Comparison of ENCODE assay signal across 8 cellular contexts in the genomic region with DNA sequence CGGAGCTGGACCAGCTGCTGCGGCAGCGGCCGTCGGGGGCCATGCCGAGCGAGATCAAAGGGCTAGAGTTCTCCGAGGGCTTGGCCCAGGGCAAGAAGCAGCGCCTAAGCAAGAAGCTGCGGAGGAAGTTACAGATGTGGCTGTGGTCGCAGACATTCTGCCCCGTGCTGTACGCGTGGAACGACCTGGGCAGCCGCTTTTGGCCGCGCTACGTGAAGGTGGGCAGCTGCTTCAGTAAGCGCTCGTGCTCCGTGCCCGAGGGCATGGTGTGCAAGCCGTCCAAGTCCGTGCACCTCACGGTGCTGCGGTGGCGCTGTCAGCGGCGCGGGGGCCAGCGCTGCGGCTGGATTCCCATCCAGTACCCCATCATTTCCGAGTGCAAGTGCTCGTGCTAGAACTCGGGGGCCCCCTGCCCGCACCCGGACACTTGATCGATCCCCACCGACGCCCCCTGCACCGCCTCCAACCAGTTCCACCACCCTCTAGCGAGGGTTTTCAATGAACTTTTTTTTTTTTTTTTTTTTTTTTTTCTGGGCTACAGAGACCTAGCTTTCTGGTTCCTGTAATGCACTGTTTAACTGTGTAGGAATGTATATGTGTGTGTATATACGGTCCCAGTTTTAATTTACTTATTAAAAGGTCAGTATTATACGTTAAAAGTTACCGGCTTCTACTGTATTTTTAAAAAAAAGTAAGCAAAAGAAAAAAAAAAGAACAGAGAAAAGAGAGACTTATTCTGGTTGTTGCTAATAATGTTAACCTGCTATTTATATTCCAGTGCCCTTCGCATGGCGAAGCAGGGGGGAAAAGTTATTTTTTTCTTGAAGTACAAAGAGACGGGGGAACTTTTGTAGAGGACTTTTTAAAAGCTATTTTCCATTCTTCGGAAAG. TPM values are rescaled to one million over a fixed set of nuclear protein-coding genes. Genes with fewer than 3 reads are reported as not detected.
DNase-seq lines count a peak whose midpoint lies in the region; ATAC-seq, FAIRE-seq and TF ChIP-seq lines count a peak whose summit lies in the region.

No MANE protein-coding gene starts in this region.

- peaks cover 13 to 19% of the 10 kb centered on the region in 2 experiments for H3K27me3 ChIP-seq in GM12878 (replicated peaks in 1 of 2; ENCODE audit: control insufficient read depth in 2 of 2, insufficient read depth in 2 of 2, low read length in 1 of 2)
- H3K27me3 ChIP-seq in thymus (ENCODE audit: control insufficient read depth, insufficient read depth) = peaks cover 58% of the 10 kb centered on the region

- ATAC-seq in Right ventricle myocardium superior (ENCODE audit: poor library complexity) (peak; percentile 1), Right ventricle myocardium inferior (no peak), GM12878 (peak; percentile 15; the same call in 1 of the 3 replicates), HG02938 (IDR thresholded peaks at IDR 0.05; ENCODE audit: unreplicated experiment) (no peak)

- peak overlapping the region; percentile 89 for H3K27ac ChIP-seq in RWPE1
- no peak overlapping the region for H3K27ac ChIP-seq in GM12878 (ENCODE audit: control insufficient read depth, insufficient read depth)
- no peak overlapping the region for H3K27ac ChIP-seq in thymus (ENCODE audit: low read depth)

- CTCF ChIA-PET in RWPE1 (lab: Yijun Ruan, JAX) = interaction anchor here (0.5 to 5.6 kb wide), 7 partner anchors 60 to 1827 kb away, joined by 3 to 69 read pairs (median 4); no protein-coding TSS in a partner anchor
- CTCF ChIA-PET in GM12878 (lab: Yijun Ruan, JAX) = interaction anchor here (0.6 to 6.0 kb wide), 2 partner anchors 59 to 122 kb away, joined by 3 to 57 read pairs; no protein-coding TSS in a partner anchor

- TF ChIP-seq CTCF in RWPE1 (conservative IDR thresholded peaks at IDR 0.05; ENCODE audit: low read depth) = peak; percentile 20; the same call in 1 of the 2 replicates
- no peak for TF ChIP-seq CTCF in GM12878 (IDR thresholded peaks at IDR 0.05 in 2 of 3, conservative IDR thresholded peaks at IDR 0.05 in 1 of 3; ENCODE audit: control insufficient read depth in 2 of 3, extremely low read depth in 1 of 3, insufficient read depth in 1 of 3, low read depth in 3 of 3, low read length in 3 of 3)
- no peak for TF ChIP-seq CTCF in lower leg skin (IDR thresholded peaks at IDR 0.05)

- 5% methylated on average over 50 of the region's 50 CpGs for WGBS in GM12878 (ENCODE audit: insufficient coverage, insufficient replicate concordance, low lambda C conversion rate, missing lambda C conversion rate)
- 2% methylated on average over 22 to 49 of the region's 50 CpGs for WGBS in lower leg skin, 2 donors
- WGBS in thymus = under 1% methylated on average over 50 of the region's 50 CpGs

- H3K4me3 ChIP-seq in GM12878 (no peak overlapping the region), lower leg skin (ENCODE audit: low read depth, poor library complexity, severe bottlenecking) (peak overlapping the region; percentile 27), thymus (ENCODE audit: low read length) (peak overlapping the region; percentile 54)

- SMC1A ChIA-PET in GM12878 (lab: Charles Lee; ENCODE audit: uncharacterized antibody, unreplicated experiment) = interaction anchor here (1.0 to 1.5 kb wide), 2 partner anchors 12 to 121 kb away, joined by 3 to 4 read pairs; no protein-coding TSS in a partner anchor

- H3K4me2 ChIP-seq in GM12878 (ENCODE audit: control insufficient read depth, insufficient read depth) = no peak overlapping the region; the same call in 1 of the 2 replicates

- H3K4me1 ChIP-seq in GM12878 (ENCODE audit: control insufficient read depth, insufficient read depth, low read length) (no peaks in the 10 kb centered on the region), thymus (ENCODE audit: control insufficient read depth, insufficient read depth, low read length) (peaks cover 6% of the 10 kb centered on the region)

- FAIRE-seq in GM12878 (lab: Jason Lieb, UNC) = no peak

- TF ChIP-seq POLR2A in GM12878 (IDR thresholded peaks at IDR 0.05; ENCODE audit: low read depth, low read length) (no peak), lower leg skin (IDR thresholded peaks at IDR 0.05) (no peak)

- no peak overlapping the region for H2AFZ ChIP-seq in GM12878 (ENCODE audit: control insufficient read depth, low read depth, low read length)

- no peaks in the 10 kb centered on the region for H3K36me3 ChIP-seq in GM12878 (ENCODE audit: control insufficient read depth in 2 of 2, insufficient read depth in 2 of 2, low read length in 1 of 2)
- H3K36me3 ChIP-seq in thymus (ENCODE audit: control insufficient read depth, insufficient read depth) = no peaks in the 10 kb centered on the region

- no peaks in the 10 kb centered on the region for H3K9me3 ChIP-seq in GM12878 (replicated peaks; ENCODE audit: control insufficient read depth, insufficient read depth, low read length)
- no peaks in the 10 kb centered on the region for H3K9me3 ChIP-seq in thymus (ENCODE audit: control insufficient read depth)

- intact Hi-C loops in Right ventricle myocardium superior (cut with DNase I) = loop anchor here (5.0 kb wide), 1 partner anchor 123 kb away; no protein-coding TSS in a partner anchor
- intact Hi-C loops in Right ventricle myocardium inferior (cut with DNase I) = no loop called here
- intact Hi-C loops in GM12878 (cut with micrococcal nuclease; ENCODE audit: unreplicated experiment) = no loop called here
- intact Hi-C loops in lower leg skin (cut with DNase I; ENCODE audit: low total_unique reads) = loop anchor here (5.0 kb wide), 1 partner anchor 123 kb away; no protein-coding TSS in a partner anchor

- DNase-seq in Right ventricle myocardium superior (no peak), Right ventricle myocardium inferior (ENCODE audit: missing footprints) (no peak), RWPE1 (ENCODE audit: low spot score) (no peak), GM12878 (ENCODE audit: low read depth, low spot score) (no peak), lower leg skin (ENCODE audit: low spot score in 2 of 2) (no peak), G401 (ENCODE audit: low spot score) (no peak)

- H3K9ac ChIP-seq in GM12878 (ENCODE audit: control insufficient read depth, insufficient read depth, low read length) = no peak overlapping the region

- RAD21 ChIA-PET in GM12878 (lab: Charles Lee; ENCODE audit: unreplicated experiment) = no interaction called here

- no peak for TF ChIP-seq EP300 in GM12878 (IDR thresholded peaks at IDR 0.05; ENCODE audit: borderline replicate concordance in 1 of 2, control insufficient read depth in 1 of 2, low read depth in 2 of 2, low read length in 2 of 2)

- TF ChIP-seq RAD21 in GM12878 (IDR thresholded peaks at IDR 0.05; ENCODE audit: insufficient read depth, low read depth, low read length) = no peak

- BruUV-seq in GM12878 (replicated peaks; lab: Mats Ljungman, UMichigan) = no TSS peak

- no peaks in the 10 kb centered on the region for H3K79me2 ChIP-seq in GM12878 (ENCODE audit: control insufficient read depth, insufficient read depth, low read length)

- no peaks in the 10 kb centered on the region for H4K20me1 ChIP-seq in GM12878 (ENCODE audit: control insufficient read depth, insufficient read depth)

- POLR2A ChIA-PET in RWPE1 (lab: Yijun Ruan, JAX; ENCODE audit: low non-redundant PET) (interaction anchor here (0.6 kb wide), 1 partner anchor 314 kb away, joined by 4 read pairs; no protein-coding TSS in a partner anchor), GM12878 (lab: Charles Lee) (interaction anchor here (0.7 kb wide), 1 partner anchor 63 kb away, joined by 3 read pairs; no protein-coding TSS in a partner anchor)

- in situ Hi-C loops in GM12878 (cut with MboI) = no loop called here
- in situ Hi-C loops in G401 (cut with HindIII; ENCODE audit: low sequenced_read_pairs) = no loop called here

TF ChIP-seq in GM12878, 131 proteins besides CTCF, POLR2A, EP300 and RAD21 (continues in another document):
- TF ChIP-seq CHD4 (IDR thresholded peaks at IDR 0.05) = no peak
- TF ChIP-seq, protein P1, sequence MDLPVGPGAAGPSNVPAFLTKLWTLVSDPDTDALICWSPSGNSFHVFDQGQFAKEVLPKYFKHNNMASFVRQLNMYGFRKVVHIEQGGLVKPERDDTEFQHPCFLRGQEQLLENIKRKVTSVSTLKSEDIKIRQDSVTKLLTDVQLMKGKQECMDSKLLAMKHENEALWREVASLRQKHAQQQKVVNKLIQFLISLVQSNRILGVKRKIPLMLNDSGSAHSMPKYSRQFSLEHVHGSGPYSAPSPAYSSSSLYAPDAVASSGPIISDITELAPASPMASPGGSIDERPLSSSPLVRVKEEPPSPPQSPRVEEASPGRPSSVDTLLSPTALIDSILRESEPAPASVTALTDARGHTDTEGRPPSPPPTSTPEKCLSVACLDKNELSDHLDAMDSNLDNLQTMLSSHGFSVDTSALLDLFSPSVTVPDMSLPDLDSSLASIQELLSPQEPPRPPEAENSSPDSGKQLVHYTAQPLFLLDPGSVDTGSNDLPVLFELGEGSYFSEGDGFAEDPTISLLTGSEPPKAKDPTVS (IDR thresholded peaks at IDR 0.05; ENCODE audit: low read depth, low read length) = no peak

RNA-seq across cellular contexts. Expression of a gene that starts 1.3 kb away (rescaled TPM):
- total RNA-seq in Right ventricle myocardium superior (0.65 TPM), Right ventricle myocardium inferior (0.70 TPM), GM12878 (2014; rRNA removed) (not detected in 2 replicates), GM12878 (2014; rRNA removed; fragmentation: Illumina TruSeq; extraction: Trizol) (not detected in 2 replicates), GM12878 (2021) (0.10 TPM in 1 of 2 replicates, not detected in the other), lower leg skin (under 1 TPM in 3 of 4 donors, not detected in 1; 0.30 to 0.78 (median 0.52) TPM)
- total RNA-seq in GM12878 (2013; cell fraction: nucleolus; rRNA removed) = not detected in 2 replicates
- not detected for polyA plus RNA-seq in GM12878 (2011; ENCODE audit: low read depth)
- polyA plus RNA-seq in GM12878 (2011; rRNA removed) (not detected in 2 replicates), GM12878 (2014; fragmentation: Illumina TruSeq; extraction: Trizol) (not detected in 2 replicates), GM12878 (2014; fragmentation: Nextera tagmentation; extraction: Ambion mirVana) (not detected), GM12878 (2014; rRNA removed) (not detected in 2 replicates), GM12878 (2016; fragmentation: Nextera tagmentation; extraction: Ambion mirVana) (not detected), thymus (1.3 TPM)
- 0.04 and 0.05 TPM in 2 replicates for polyA plus RNA-seq in GM12878 (2011; cell fraction: cytosol; rRNA removed)
- polyA plus RNA-seq in GM12878 (2011; cell fraction: nucleus; rRNA removed) = 0.06 TPM in 1 of 2 replicates, not detected in the other
- not detected in 2 replicates for polyA plus RNA-seq in GM12878 (2012)
- polyA minus RNA-seq in GM12878 (2011; rRNA and poly(A)+ RNA removed) = not detected in 2 replicates
- not detected in 2 replicates for polyA minus RNA-seq in GM12878 (2011; cell fraction: cytosol; rRNA and poly(A)+ RNA removed)
- polyA minus RNA-seq in GM12878 (2011; cell fraction: nucleus; rRNA and poly(A)+ RNA removed) = not detected in 2 replicates
- 0.85 and 2.3 TPM in 2 replicates for total RNA-seq in G401 (2014; rRNA removed; shearing (Covaris generic))

Comparison
In these comparisons a context has a peak if more than half of its experiments do, and no peak if none do; other contexts are left out.
1. ATAC-seq: peak in Right ventricle myocardium superior (single experiment) and GM12878 (single experiment); none in Right ventricle myocardium inferior (single experiment) and HG02938 (single experiment).
2. intact Hi-C loops: an anchor here in Right ventricle myocardium superior (5.0 kb wide) and lower leg skin (5.0 kb wide); none called in Right ventricle myocardium inferior and GM12878.